Comparison of ENCODE assay signal across 11 cellular contexts in the genomic region with DNA sequence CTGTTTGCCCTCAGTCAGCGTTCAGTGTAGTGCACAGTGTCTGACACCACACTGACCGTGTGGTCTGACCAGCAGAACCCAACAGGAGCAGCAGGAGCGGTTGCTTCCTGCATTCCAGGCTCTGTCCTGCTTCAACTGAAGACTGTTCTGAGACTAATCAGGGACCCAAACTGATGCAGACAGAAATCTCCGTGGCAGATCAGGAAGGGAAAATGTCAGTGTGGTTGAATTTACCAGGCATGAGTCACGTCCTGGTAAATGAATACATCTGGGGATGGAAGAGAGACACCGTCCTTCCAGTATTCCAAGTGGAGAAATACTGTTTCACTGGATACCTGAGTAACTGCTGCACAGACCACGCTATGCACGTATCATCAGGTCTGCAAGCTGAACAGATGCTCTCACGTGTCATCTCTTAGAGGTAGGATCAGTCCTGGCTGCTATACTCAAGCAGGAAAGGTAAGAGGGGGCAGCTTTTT.
DNase-seq lines count a peak whose midpoint lies in the region; ATAC-seq lines count a peak whose summit lies in the region.
"Had no signal": no experiment of that assay in that cellular context is flagged by ENCODE, and none has a peak within 500 bp of the region (broad histone marks: within the 10 kb centered on the region; RNA-seq: fewer than 3 reads in every experiment).

No MANE protein-coding gene starts in this region.

- H3K4me1 Mint-ChIP-seq in activated T-helper 17 cell treated with anti-CD3 and anti-CD28 coated beads, Interleukin-2, amount 50 U/mL, for 72 hours = peaks cover 14% of the 10 kb centered on the region
- H3K4me1 Mint-ChIP-seq in stimulated activated naive CD8-positive, alpha-beta T cell treated with anti-CD3 and anti-CD28 coated beads, Interleukin-15, Interleukin-2, amounts not matched to agents 100 ng/mL and 50 ng/mL, for 24 hours (ENCODE audit: low read depth) = peaks cover 14% of the 10 kb centered on the region
- no peaks in the 10 kb centered on the region for H3K4me1 Mint-ChIP-seq in immature natural killer cell
- H3K4me1 Mint-ChIP-seq: central memory CD8-positive, alpha-beta T cell had no signal

- H3K4me1 ChIP-seq in HAP-1 = no peaks in the 10 kb centered on the region
- H3K4me1 ChIP-seq: pancreas had no signal

- no peaks in the 10 kb centered on the region for H3K27me3 Mint-ChIP-seq in activated T-helper 17 cell treated with anti-CD3 and anti-CD28 coated beads, Interleukin-2, amount 50 U/mL, for 72 hours
- no peaks in the 10 kb centered on the region for H3K27me3 Mint-ChIP-seq in stimulated activated naive CD8-positive, alpha-beta T cell treated with anti-CD3 and anti-CD28 coated beads, Interleukin-15, Interleukin-2, amounts not matched to agents 100 ng/mL and 50 ng/mL, for 24 hours
- no peaks in the 10 kb centered on the region for H3K27me3 Mint-ChIP-seq in immature natural killer cell (ENCODE audit: low read depth in 3 of 3)
- H3K27me3 Mint-ChIP-seq: central memory CD8-positive, alpha-beta T cell had no signal

- no peak overlapping the region for H3K4me3 ChIP-seq in HAP-1
- H3K4me3 ChIP-seq: pancreas had no signal

- no peaks in the 10 kb centered on the region for H3K27me3 ChIP-seq in HAP-1 (ENCODE audit: low read depth)
- H3K27me3 ChIP-seq: pancreas had no signal

- no peaks in the 10 kb centered on the region for H3K9me3 ChIP-seq in HAP-1
- H3K9me3 ChIP-seq: pancreas had no signal

- H3K9me3 Mint-ChIP-seq in activated T-helper 17 cell treated with anti-CD3 and anti-CD28 coated beads, Interleukin-2, amount 50 U/mL, for 72 hours = no peaks in the 10 kb centered on the region
- H3K9me3 Mint-ChIP-seq in stimulated activated naive CD8-positive, alpha-beta T cell treated with anti-CD3 and anti-CD28 coated beads, Interleukin-15, Interleukin-2, amounts not matched to agents 100 ng/mL and 50 ng/mL, for 24 hours = no peaks in the 10 kb centered on the region
- no peaks in the 10 kb centered on the region for H3K9me3 Mint-ChIP-seq in immature natural killer cell
- H3K9me3 Mint-ChIP-seq: central memory CD8-positive, alpha-beta T cell; T-helper 1 cell treated with Interleukin-12 subunit alpha and Interleukin-12 subunit beta and Interleukin-4 antibody, amounts not matched to agents 30 μg/mL and 1 μg/mL, for 36 hours had no signal

- intact Hi-C loops in left ventricle myocardium superior (cut with micrococcal nuclease) = loop anchor here (10.0 kb wide), 1 partner anchor 291 kb away; no protein-coding TSS in a partner anchor

- in situ Hi-C loops in HAP-1 (cut with MboI; ENCODE audit: low sequenced_read_pairs) = loop anchor here (25.0 kb wide), 1 partner anchor 289 kb away; no protein-coding TSS in a partner anchor

- ATAC-seq in activated T-helper 17 cell treated with anti-CD3 and anti-CD28 coated beads, Interleukin-2, amount 50 U/mL, for 72 hours (replicated peaks) = peak; percentile 42
- peak; percentile 52 for ATAC-seq in left ventricle myocardium superior
- no peak for ATAC-seq in HG02852 (IDR thresholded peaks at IDR 0.05; ENCODE audit: unreplicated experiment)

- DNase-seq in DMS 273 (lab: John Stamatoyannopoulos, UW; ENCODE audit: unreplicated experiment) (peak; percentile 10), DMS 273 treated with DMSO at 0.1 percent for 48 hours (lab: John Stamatoyannopoulos, UW) (no peak), left ventricle myocardium superior (no peak), immature natural killer cell (no peak), HAP-1 (ENCODE audit: low spot score in 2 of 2) (no peak)
- DNase-seq: pancreas had no signal

- no peak overlapping the region for H3K4me3 Mint-ChIP-seq in activated T-helper 17 cell treated with anti-CD3 and anti-CD28 coated beads, Interleukin-2, amount 50 U/mL, for 72 hours
- H3K4me3 Mint-ChIP-seq in stimulated activated naive CD8-positive, alpha-beta T cell treated with anti-CD3 and anti-CD28 coated beads, Interleukin-15, Interleukin-2, amounts not matched to agents 100 ng/mL and 50 ng/mL, for 24 hours = no peak overlapping the region
- H3K4me3 Mint-ChIP-seq in immature natural killer cell = no peak overlapping the region
- H3K4me3 Mint-ChIP-seq: central memory CD8-positive, alpha-beta T cell; T-helper 1 cell treated with Interleukin-12 subunit alpha and Interleukin-12 subunit beta and Interleukin-4 antibody, amounts not matched to agents 30 μg/mL and 1 μg/mL, for 36 hours had no signal

- no peaks in the 10 kb centered on the region for H3K36me3 Mint-ChIP-seq in activated T-helper 17 cell treated with anti-CD3 and anti-CD28 coated beads, Interleukin-2, amount 50 U/mL, for 72 hours (ENCODE audit: low read depth)
- no peaks in the 10 kb centered on the region for H3K36me3 Mint-ChIP-seq in stimulated activated naive CD8-positive, alpha-beta T cell treated with anti-CD3 and anti-CD28 coated beads, Interleukin-15, Interleukin-2, amounts not matched to agents 100 ng/mL and 50 ng/mL, for 24 hours (ENCODE audit: low read depth)
- H3K36me3 Mint-ChIP-seq in immature natural killer cell = peaks cover 0 to 8% (median 4%) of the 10 kb centered on the region in 3 donors

- H3K27ac Mint-ChIP-seq in activated T-helper 17 cell treated with anti-CD3 and anti-CD28 coated beads, Interleukin-2, amount 50 U/mL, for 72 hours = peak overlapping the region; percentile 68
- peak overlapping the region; percentile 9 for H3K27ac Mint-ChIP-seq in stimulated activated naive CD8-positive, alpha-beta T cell treated with anti-CD3 and anti-CD28 coated beads, Interleukin-15, Interleukin-2, amounts not matched to agents 100 ng/mL and 50 ng/mL, for 24 hours
- peak overlapping the region in 1 of 6 donors; percentile 62 for H3K27ac Mint-ChIP-seq in immature natural killer cell
- H3K27ac Mint-ChIP-seq: T-helper 1 cell treated with Interleukin-12 subunit alpha and Interleukin-12 subunit beta and Interleukin-4 antibody, amounts not matched to agents 30 μg/mL and 1 μg/mL, for 36 hours had no signal

- no peaks in the 10 kb centered on the region for H3K36me3 ChIP-seq in HAP-1 (replicated peaks)
- H3K36me3 ChIP-seq: pancreas had no signal
